In genomic region chr20:5670874-5671273, GRCh38 we compare ENCODE assay signal across 2 cellular contexts.
TF ChIP-seq lines count a peak whose summit lies in the region.

No MANE protein-coding gene starts in this region.

TF ChIP-seq in A549, 52 proteins besides CTCF, POLR2A, EP300 and RAD21 (continued from another document):
- no peak for TF ChIP-seq REST (IDR thresholded peaks at IDR 0.05)
- TF ChIP-seq RNF2 (IDR thresholded peaks at IDR 0.05; ENCODE audit: borderline replicate concordance, low read depth), result no peak
- no peak for TF ChIP-seq HOXA7 (CRISPR knock-in tag; IDR thresholded peaks at IDR 0.05)
- TF ChIP-seq MAFK (IDR thresholded peaks at IDR 0.05; ENCODE audit: partially characterized antibody), result no peak
- TF ChIP-seq ZC3H11A (IDR thresholded peaks at IDR 0.05), result no peak
- no peak for TF ChIP-seq MYC (IDR thresholded peaks at IDR 0.05; ENCODE audit: borderline replicate concordance, low read length)

TF ChIP-seq in GM23338, 12 proteins besides CTCF, POLR2A, EP300 and RAD21 (continued from another document):
- no peak for TF ChIP-seq ETS1 (IDR thresholded peaks at IDR 0.05)
- no peak for TF ChIP-seq JUNB (IDR thresholded peaks at IDR 0.05; ENCODE audit: unreplicated experiment)
- no peak for TF ChIP-seq REST (IDR thresholded peaks at IDR 0.05; ENCODE audit: unreplicated experiment)
- TF ChIP-seq CREB1 (CRISPR knock-in tag; IDR thresholded peaks at IDR 0.05; ENCODE audit: low read depth), result no peak
- no peak for TF ChIP-seq EZH2 (IDR thresholded peaks at IDR 0.05; ENCODE audit: low read depth, unreplicated experiment)
- no peak for TF ChIP-seq NANOG (IDR thresholded peaks at IDR 0.05; ENCODE audit: borderline replicate concordance)
TF ChIP-seq in GM23338: peak in this region for 0.
